In the genomic region with DNA sequence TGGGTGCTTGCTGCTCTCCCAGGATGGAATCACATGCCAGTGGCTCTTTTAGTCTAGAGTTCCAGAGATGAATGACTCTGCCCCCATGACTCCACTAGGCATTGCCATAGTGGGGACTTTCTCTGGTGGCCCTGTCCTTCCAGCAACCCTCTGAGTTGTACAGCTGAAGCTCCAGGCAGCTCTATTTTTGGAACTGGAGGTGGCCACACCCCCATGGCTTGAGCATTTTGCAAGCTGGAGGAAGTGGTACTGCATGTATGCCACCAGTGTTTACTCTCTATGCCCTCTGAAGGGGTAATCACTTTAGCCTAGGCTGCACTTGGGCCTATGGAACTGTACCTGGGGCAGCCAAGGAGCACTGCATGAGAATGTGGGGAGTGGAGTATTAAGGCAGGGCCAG, we compare ENCODE assay signal across 30 cellular contexts.
"Had no signal": no experiment of that assay in that cellular context is flagged by ENCODE, and none has a peak within 500 bp of the region (broad histone marks: within the 10 kb centered on the region; RNA-seq: fewer than 3 reads in every experiment).

No MANE protein-coding gene starts in this region.

- H3K36me3 Mint-ChIP-seq: activated naive CD8-positive, alpha-beta T cell; stimulated activated memory B cell treated with anti-CD40 and anti-IgM and Interleukin-4, amounts not matched to agents 10 μg/mL and 1 μg/mL and 100 μg/mL, for 72 hours had no signal

- H3K4me3 ChIP-seq: lower lobe of right lung, neural progenitor cell, right lobe of liver, skin epidermis, upper lobe of left lung had no signal

- DNase-seq: activated CD4-positive, alpha-beta T cell treated with anti-CD3 and anti-CD28 coated beads for 36 hours; activated CD4-positive, CD25-positive, alpha-beta regulatory T cell; activated effector memory CD4-positive, alpha-beta T cell treated with Interleukin-2 at 50 U/mL for 16 hours; activated naive CD4-positive, alpha-beta T cell treated with Interleukin-2 at 50 U/mL for 16 hours; activated T-cell treated with anti-CD3 and anti-CD28 coated beads for 4 hours; anterior cingulate cortex; endodermal cell; foreskin fibroblast; head of caudate nucleus; hypothalamus; immature natural killer cell; lower lobe of right lung; mesenchymal stem cell; natural killer cell; posterior cingulate gyrus; right lobe of liver; stimulated activated CD4-positive, alpha-beta T cell treated with anti-CD3 and anti-CD28 coated beads, Interleukin-12 subunit alpha, Interleukin-12 subunit beta, amount 100 ng/mL, for 4 hours; stimulated activated CD4-positive, alpha-beta T cell treated with anti-CD3 and anti-CD28 coated beads, Interleukin-4, amount 100 ng/mL, for 24 hours; stimulated activated naive CD8-positive, alpha-beta T cell treated with anti-CD3 and anti-CD28 coated beads, Interleukin-15, amount 100 ng/mL, for 72 hours; substantia nigra; upper lobe of left lung had no signal

- H3K4me3 Mint-ChIP-seq: activated CD4-positive, alpha-beta T cell treated with anti-CD3 and anti-CD28 coated beads for 36 hours; activated naive CD8-positive, alpha-beta T cell; central memory CD8-positive, alpha-beta T cell; dendritic cell treated with granulocyte-macrophage colony-stimulating factor and Interleukin-4, amounts not matched to agents 40 ng/mL and 50 ng/mL, for 4 days; endodermal cell; immature natural killer cell; natural killer cell; neural progenitor cell; stimulated activated memory B cell treated with anti-CD40 and anti-IgM and Interleukin-4, amounts not matched to agents 10 μg/mL and 1 μg/mL and 100 μg/mL, for 72 hours; stimulated activated naive CD8-positive, alpha-beta T cell treated with anti-CD3 and anti-CD28 coated beads, Interleukin-15, amount 100 ng/mL, for 72 hours had no signal

- H3K4me1 ChIP-seq: lower lobe of right lung, neural progenitor cell, right lobe of liver, upper lobe of left lung had no signal

- H3K27me3 ChIP-seq: neural progenitor cell, right lobe of liver, upper lobe of left lung had no signal

- H3K4me1 Mint-ChIP-seq: activated CD4-positive, alpha-beta T cell treated with anti-CD3 and anti-CD28 coated beads for 36 hours; central memory CD8-positive, alpha-beta T cell; immature natural killer cell; natural killer cell; neural progenitor cell; stimulated activated memory B cell treated with anti-CD40 and anti-IgM and Interleukin-4, amounts not matched to agents 10 μg/mL and 1 μg/mL and 100 μg/mL, for 72 hours; stimulated activated naive CD8-positive, alpha-beta T cell treated with anti-CD3 and anti-CD28 coated beads, Interleukin-15, amount 100 ng/mL, for 72 hours had no signal

- H3K27me3 Mint-ChIP-seq: activated CD4-positive, alpha-beta T cell treated with anti-CD3 and anti-CD28 coated beads for 36 hours; activated naive CD8-positive, alpha-beta T cell; central memory CD8-positive, alpha-beta T cell; dendritic cell treated with granulocyte-macrophage colony-stimulating factor and Interleukin-4, amounts not matched to agents 40 ng/mL and 50 ng/mL, for 4 days; stimulated activated memory B cell treated with anti-CD40 and anti-IgM and Interleukin-4, amounts not matched to agents 10 μg/mL and 1 μg/mL and 100 μg/mL, for 72 hours; stimulated activated naive CD8-positive, alpha-beta T cell treated with anti-CD3 and anti-CD28 coated beads, Interleukin-15, amount 100 ng/mL, for 72 hours had no signal

- H3K36me3 ChIP-seq: lower lobe of right lung, right lobe of liver, upper lobe of left lung had no signal

- H3K27ac Mint-ChIP-seq: activated CD4-positive, alpha-beta T cell treated with anti-CD3 and anti-CD28 coated beads for 36 hours; activated naive CD8-positive, alpha-beta T cell; dendritic cell treated with granulocyte-macrophage colony-stimulating factor and Interleukin-4, amounts not matched to agents 40 ng/mL and 50 ng/mL, for 4 days; endodermal cell; immature natural killer cell; natural killer cell; neural progenitor cell; stimulated activated memory B cell treated with anti-CD40 and anti-IgM and Interleukin-4, amounts not matched to agents 10 μg/mL and 1 μg/mL and 100 μg/mL, for 72 hours; stimulated activated naive CD8-positive, alpha-beta T cell treated with anti-CD3 and anti-CD28 coated beads, Interleukin-15, amount 100 ng/mL, for 72 hours had no signal

- H3K27ac ChIP-seq: lower lobe of right lung, neural progenitor cell, right lobe of liver, skin epidermis, upper lobe of left lung had no signal

- H2AFZ ChIP-seq: neural progenitor cell had no signal

- FAIRE-seq: bronchial epithelial cell had no signal

- ATAC-seq: activated CD4-positive, alpha-beta T cell treated with anti-CD3 and anti-CD28 coated beads for 36 hours; esophagus mucosa; left lobe of liver; lower lobe of right lung; natural killer cell; right lobe of liver; stimulated activated memory B cell treated with anti-CD40 and anti-IgM and Interleukin-4, amounts not matched to agents 10 μg/mL and 1 μg/mL and 100 μg/mL, for 72 hours; stimulated activated naive CD8-positive, alpha-beta T cell treated with anti-CD3 and anti-CD28 coated beads, Interleukin-15, amount 100 ng/mL, for 72 hours had no signal

- H3K4me2 ChIP-seq: neural progenitor cell had no signal

- H3K9ac ChIP-seq: neural progenitor cell had no signal

- H3K9me3 ChIP-seq: right lobe of liver had no signal
